In genomic region chr9:134913713-134914500, GRCh38 we compare ENCODE assay signal across 21 cellular contexts. TPM values are rescaled to one million over a fixed set of nuclear protein-coding genes. Genes with fewer than 3 reads are reported as not detected.
DNase-seq lines count a peak whose midpoint lies in the region; ATAC-seq, FAIRE-seq and TF ChIP-seq lines count a peak whose summit lies in the region.
"Had no signal": no experiment of that assay in that cellular context is flagged by ENCODE, and none has a peak within 500 bp of the region (broad histone marks: within the 10 kb centered on the region; RNA-seq: fewer than 3 reads in every experiment).

No MANE protein-coding gene starts in this region.

- intact Hi-C loops in upper lobe of right lung (cut with DNase I) = no loop called here
- intact Hi-C loops in PC-9 (cut with micrococcal nuclease; ENCODE audit: unreplicated experiment) = no loop called here

- H3K36me3 ChIP-seq in neutrophil (peaks cover 70% of the 10 kb centered on the region), upper lobe of right lung (no peaks in the 10 kb centered on the region), PC-9 (ENCODE audit: low read depth) (no peaks in the 10 kb centered on the region)
- H3K36me3 ChIP-seq: MG63, Peyer's patch had no signal

- no peaks in the 10 kb centered on the region for H3F3A ChIP-seq in PC-9 (ENCODE audit: insufficient read depth, low read depth)

- H3K9me3 ChIP-seq in neutrophil (no peaks in the 10 kb centered on the region), upper lobe of right lung (no peaks in the 10 kb centered on the region), PC-9 (ENCODE audit: insufficient read depth, low read depth) (no peaks in the 10 kb centered on the region)
- H3K9me3 ChIP-seq: MG63, Peyer's patch, SK-N-SH had no signal

- H3K4me1 ChIP-seq in neutrophil (ENCODE audit: control insufficient read depth in 1 of 2, insufficient read depth in 1 of 2, low read depth in 1 of 2, low read length in 1 of 2) (peaks cover 57 to 75% of the 10 kb centered on the region in 2 experiments), upper lobe of right lung (no peaks in the 10 kb centered on the region), PC-9 (replicated peaks; ENCODE audit: insufficient read depth) (no peaks in the 10 kb centered on the region)
- H3K4me1 ChIP-seq: Peyer's patch had no signal

- no peaks in the 10 kb centered on the region for H3K9me2 ChIP-seq in PC-9 (ENCODE audit: insufficient read depth)
- H3K9me2 ChIP-seq: SK-N-SH had no signal

- H3K27me3 ChIP-seq in neutrophil (no peaks in the 10 kb centered on the region), upper lobe of right lung (no peaks in the 10 kb centered on the region), PC-9 (ENCODE audit: insufficient read depth, low read depth) (peaks cover 100% of the 10 kb centered on the region)
- H3K27me3 ChIP-seq: MG63, Peyer's patch had no signal

- ATAC-seq in left lobe of liver (no peak), upper lobe of right lung (no peak)

- CTCF ChIA-PET in PC-9 (lab: Charles Lee) = no interaction called here

- H4K20me1 ChIP-seq in PC-9 (ENCODE audit: insufficient read depth) = no peaks in the 10 kb centered on the region; the same call in 1 of the 2 replicates

- POLR2A ChIA-PET in PC-9 (lab: Charles Lee; ENCODE audit: unreplicated experiment) = no interaction called here

- H3K4me3 ChIP-seq in neutrophil (ENCODE audit: low read depth in 1 of 2, low read length in 1 of 2) = peak overlapping the region; percentile 79 to 95
- no peak overlapping the region for H3K4me3 ChIP-seq in upper lobe of right lung
- no peak overlapping the region for H3K4me3 ChIP-seq in PC-9
- H3K4me3 ChIP-seq: MG63, Peyer's patch had no signal

- DNase-seq in activated effector memory CD4-positive, alpha-beta T cell treated with anti-CD3 and anti-CD28 coated beads, Interleukin-2, amount 50 U/mL, for 16 hours = peak; percentile 56
- DNase-seq in activated effector memory CD4-positive, alpha-beta T cell treated with Interleukin-2 at 50 U/mL for 16 hours = no peak
- DNase-seq in left lobe of liver (ENCODE audit: low spot score) = peak; percentile 35
- peak; percentile 50 for DNase-seq in upper lobe of right lung
- no peak for DNase-seq in PC-9
- no peak for DNase-seq in NCI-H2196 (lab: John Stamatoyannopoulos, UW; ENCODE audit: unreplicated experiment)
- no peak for DNase-seq in RCC 7860 (ENCODE audit: low spot score)
- DNase-seq: 8988T; CD4-positive, CD25-positive, alpha-beta regulatory T cell; KBM-7; MG63; NCI-H2029; NCI-H2227 treated with DMSO at 0.1 percent for 48 hours; NCI-H510A; NCI-H69 had no signal

- no peak overlapping the region for H2AFZ ChIP-seq in PC-9

- H3K79me2 ChIP-seq in PC-9 (ENCODE audit: low read depth) = no peaks in the 10 kb centered on the region

- H3K27ac ChIP-seq in neutrophil (peak overlapping the region; percentile 95), upper lobe of right lung (no peak overlapping the region), PC-9 (no peak overlapping the region)
- H3K27ac ChIP-seq: Peyer's patch had no signal

- H3K4me2 ChIP-seq in PC-9 = no peak overlapping the region
- H3K4me2 ChIP-seq: SK-N-SH had no signal

- no TSS peak for BruUV-seq in PC-9 (replicated peaks; lab: Mats Ljungman, UMichigan)

- FAIRE-seq in RCC 7860 (lab: Jason Lieb, UNC) = no peak
- FAIRE-seq: D721Med had no signal

- TF ChIP-seq CTCF in neutrophil (IDR thresholded peaks at IDR 0.05) (no peak), upper lobe of right lung (IDR thresholded peaks at IDR 0.05) (no peak), PC-9 (conservative IDR thresholded peaks at IDR 0.05) (no peak)

RNA-seq across cellular contexts. Expression of gene FCN1, which starts 3.8 kb away (rescaled TPM):
- total RNA-seq in left lobe of liver (0.93 TPM), upper lobe of right lung (63.0 TPM), PC-9 (2021) (not detected in 2 replicates)
- total RNA-seq: CD4-positive, CD25-positive, alpha-beta regulatory T cell; H4; LHCN-M2 had no signal

RNA-seq across cellular contexts. Expression of gene FCN2, which starts 33.3 kb away (rescaled TPM):
- total RNA-seq in left lobe of liver = 95.7 TPM
- total RNA-seq in upper lobe of right lung = not detected
- total RNA-seq in PC-9 (2021) = not detected in 2 replicates
- total RNA-seq: CD4-positive, CD25-positive, alpha-beta regulatory T cell; H4; LHCN-M2; Peyer's patch had no signal

Comparison
In these comparisons a context has a peak if more than half of its experiments do, and no peak if none do; other contexts are left out.
1. DNase-seq: peak in activated effector memory CD4-positive, alpha-beta T cell treated with anti-CD3 and anti-CD28 coated beads, Interleukin-2, amount 50 U/mL, for 16 hours (single experiment), left lobe of liver (single experiment) and upper lobe of right lung (single experiment); none in activated effector memory CD4-positive, alpha-beta T cell treated with Interleukin-2 at 50 U/mL for 16 hours (single experiment), PC-9 (0 of 2), NCI-H2196 (single experiment) and RCC 7860 (single experiment).
2. H3K4me3 ChIP-seq: peak in neutrophil (2 of 2); none in upper lobe of right lung (single experiment) and PC-9 (single experiment).
3. RNA of gene FCN1, which starts 3.8 kb away (total RNA-seq): 63.0 TPM in upper lobe of right lung (single experiment); 0.93 TPM in left lobe of liver (single experiment) and not detected in PC-9; every median in the first group is over 10 times any median in the second.
4. RNA of gene FCN2, which starts 33.3 kb away (total RNA-seq): 95.7 TPM in left lobe of liver (single experiment); not detected in upper lobe of right lung (single experiment) and not detected in PC-9; every median in the first group is over 10 times any median in the second.